ENCODE assay signal across 12 cellular contexts in the genomic region with DNA sequence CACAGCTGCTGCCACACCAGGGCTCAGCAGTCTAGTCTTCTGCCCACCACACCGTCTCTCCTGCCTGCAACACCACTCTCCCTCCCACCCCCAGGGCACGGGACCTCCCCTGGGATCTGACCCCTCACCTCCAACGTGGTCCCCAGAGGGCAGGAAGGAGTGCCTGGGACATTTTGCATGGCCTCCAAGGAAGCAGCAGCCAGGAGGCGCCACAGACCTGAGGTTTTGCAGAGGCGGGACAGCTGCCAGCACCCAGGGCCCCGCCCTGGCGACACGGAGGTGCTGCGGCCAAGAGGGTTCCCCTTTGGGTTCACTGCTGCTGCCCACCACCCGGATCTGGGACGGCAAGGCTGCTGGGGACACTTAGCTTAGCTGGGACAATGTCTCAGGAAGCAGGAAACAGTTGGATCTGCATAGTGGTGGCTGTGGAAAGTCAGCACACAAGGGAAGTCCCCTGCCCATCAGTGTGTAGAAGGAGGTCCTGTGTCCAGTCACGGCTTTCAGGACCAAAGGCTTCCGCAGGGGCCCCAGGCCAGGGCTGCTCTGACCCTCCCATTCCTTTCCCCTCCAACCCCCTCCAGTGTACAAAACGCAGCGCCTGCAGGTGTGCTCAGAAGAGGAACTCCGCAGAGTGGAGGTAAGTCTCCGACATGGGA. TPM values are rescaled to one million over a fixed set of nuclear protein-coding genes. Genes with fewer than 3 reads are reported as not detected.
DNase-seq lines count a peak whose midpoint lies in the region; ATAC-seq, FAIRE-seq and TF ChIP-seq lines count a peak whose summit lies in the region.
"Had no signal": no experiment of that assay in that cellular context is flagged by ENCODE, and none has a peak within 500 bp of the region (broad histone marks: within the 10 kb centered on the region; RNA-seq: fewer than 3 reads in every experiment).

No MANE protein-coding gene starts in this region.

- no peaks in the 10 kb centered on the region for H3F3A ChIP-seq in Loucy (ENCODE audit: low read depth)

- in situ Hi-C loops in brain microvascular endothelial cell (cut with HindIII; ENCODE audit: low pct_ligation_motif_present, low sequenced_read_pairs), result no loop called here

- no peaks in the 10 kb centered on the region for H3K9me3 ChIP-seq in Loucy (ENCODE audit: insufficient read depth, low read depth, low read length)
- H3K9me3 ChIP-seq in pancreas, result no peaks in the 10 kb centered on the region

- TF ChIP-seq CTCF in Loucy (conservative IDR thresholded peaks at IDR 0.05; ENCODE audit: low read length), result peak; percentile 40
- peak; percentile 33 for TF ChIP-seq CTCF in brain microvascular endothelial cell (IDR thresholded peaks at IDR 0.05; ENCODE audit: low read depth, low read length, missing control alignments)
- peak in 2 of 4 donors; percentile 24 to 38 for TF ChIP-seq CTCF in pancreas (IDR thresholded peaks at IDR 0.05)

- H3K4me1 ChIP-seq in Loucy (ENCODE audit: insufficient read depth, low read length, poor library complexity, severe bottlenecking) (no peaks in the 10 kb centered on the region), pancreas (no peaks in the 10 kb centered on the region)

- no peaks in the 10 kb centered on the region for H3K9me2 ChIP-seq in Loucy (replicated peaks; ENCODE audit: low read depth, low read length)

- no peaks in the 10 kb centered on the region for H3K79me2 ChIP-seq in Loucy (ENCODE audit: insufficient read depth, low read length)

- WGBS in pancreas, 2 donors, result 21 to 25% methylated on average over 17 of the region's 17 CpGs

- FAIRE-seq in pancreas (lab: Jason Lieb, UNC) (no peak), frontal cortex (lab: Jason Lieb, UNC) (no peak)
- FAIRE-seq: GM18507 had no signal

- no peaks in the 10 kb centered on the region for H3K27me3 ChIP-seq in Loucy (ENCODE audit: insufficient read depth, low read length, poor library complexity, severe bottlenecking)
- H3K27me3 ChIP-seq in brain microvascular endothelial cell (replicated peaks), result peaks cover 43% of the 10 kb centered on the region
- H3K27me3 ChIP-seq in pancreas, result no peaks in the 10 kb centered on the region

- no peak overlapping the region for H3K27ac ChIP-seq in brain microvascular endothelial cell
- no peak overlapping the region for H3K27ac ChIP-seq in pancreas

- no peak overlapping the region for H2AFZ ChIP-seq in Loucy (ENCODE audit: low read length)

- H3K9ac ChIP-seq in Loucy (ENCODE audit: low read depth, low read length, poor library complexity, severe bottlenecking), result no peak overlapping the region

- H4K20me1 ChIP-seq in Loucy (ENCODE audit: insufficient read depth, low read length, poor library complexity, severe bottlenecking), result no peaks in the 10 kb centered on the region

- DNase-seq in DMS53 treated with DMSO at 0.1 percent for 48 hours (lab: John Stamatoyannopoulos, UW; ENCODE audit: unreplicated experiment) (peak; percentile 38), brain microvascular endothelial cell (no peak), pancreas (peak in 5 of 6 donors; percentile 29 to 77 (median 56)), A172 (ENCODE audit: low spot score) (no peak), frontal cortex (ENCODE audit: low spot score in 2 of 2) (no peak)
- DNase-seq: caudate nucleus had no signal

- H3K36me3 ChIP-seq in Loucy (ENCODE audit: insufficient read depth, low read length) (no peaks in the 10 kb centered on the region), brain microvascular endothelial cell (replicated peaks) (no peaks in the 10 kb centered on the region), pancreas (no peaks in the 10 kb centered on the region)

- H3K4me3 ChIP-seq in Loucy (ENCODE audit: low read length, poor library complexity, severe bottlenecking) (no peak overlapping the region), brain microvascular endothelial cell (ENCODE audit: low read depth, low read length) (no peak overlapping the region), pancreas (no peak overlapping the region)

- no peak overlapping the region for H3K4me2 ChIP-seq in Loucy (ENCODE audit: low read depth, low read length, poor library complexity, severe bottlenecking)

- ATAC-seq in pancreas, result peak; percentile 66 to 83 (median 74)
- no peak for ATAC-seq in GM18861 (IDR thresholded peaks at IDR 0.05; ENCODE audit: unreplicated experiment)
- no peak for ATAC-seq in GM21717 (IDR thresholded peaks at IDR 0.05; ENCODE audit: unreplicated experiment)

- intact Hi-C loops in pancreas (cut with DNase I), result loop anchor here in 1 of 3 donors (5.0 kb wide), 1 partner anchor 80 kb away; no protein-coding TSS in a partner anchor

RNA-seq across cellular contexts. Expression of a gene that starts 13.8 kb away (rescaled TPM):
- total RNA-seq in pancreas (not detected), frontal cortex (not detected)
- polyA plus RNA-seq in pancreas, result not detected
- total RNA-seq in A172 (2014; rRNA removed; shearing (Covaris generic)), result not detected in 2 replicates
- total RNA-seq: mononuclear cell; T-helper 1 cell treated with Interleukin-12 subunit alpha and Interleukin-12 subunit beta and Interleukin-4 antibody, amounts not matched to agents 30 ng/mL and 1 ng/mL, for 36 hours had no signal

Comparison
In these comparisons a context has a peak if more than half of its experiments do, and no peak if none do; other contexts are left out.
1. DNase-seq: peak in DMS53 treated with DMSO at 0.1 percent for 48 hours (single experiment) and pancreas (5 of 6); none in brain microvascular endothelial cell (single experiment), A172 (single experiment) and frontal cortex (0 of 2).
2. ATAC-seq: peak in pancreas (4 of 4); none in GM18861 (single experiment) and GM21717 (single experiment).